12 cellular contexts compared by ENCODE assay signal in the genomic region with DNA sequence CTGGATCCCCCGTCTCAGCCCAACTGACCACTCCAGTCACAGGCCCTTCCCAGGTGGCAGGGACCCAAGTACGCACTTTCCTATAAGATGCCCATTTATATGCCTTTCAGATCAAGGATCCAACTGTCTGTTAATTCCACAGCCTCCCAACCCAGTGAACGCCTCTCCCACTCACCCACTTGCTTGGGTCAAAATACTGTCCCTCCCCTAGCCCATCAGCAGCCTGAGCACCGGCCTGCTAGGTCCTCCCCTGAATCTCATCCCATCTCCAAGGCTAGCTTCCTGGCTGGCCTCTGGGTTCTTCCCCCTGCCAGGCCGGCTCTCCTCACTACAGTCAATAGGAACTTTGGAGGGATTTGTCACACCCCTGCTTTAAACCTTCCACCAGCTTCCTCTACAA. TPM values are rescaled to one million over a fixed set of nuclear protein-coding genes. Genes with fewer than 3 reads are reported as not detected.
A peak's percentile ranks its signal among the peaks of the same experiment; 100 is the strongest.
DNase-seq lines count a peak whose midpoint lies in the region; ATAC-seq and TF ChIP-seq lines count a peak whose summit lies in the region.
"Had no signal": no experiment of that assay in that cellular context is flagged by ENCODE, and none has a peak within 500 bp of the region (broad histone marks: within the 10 kb centered on the region; RNA-seq: fewer than 3 reads in every experiment).

No MANE protein-coding gene starts in this region.

- ATAC-seq in activated B cell treated with CpG ODN at 0.5 μM for 24 hours (ENCODE audit: low read depth) (no peak), HG03095 (IDR thresholded peaks at IDR 0.05; ENCODE audit: unreplicated experiment) (no peak)
- ATAC-seq: left lobe of liver had no signal

- no peak overlapping the region for H3K9ac ChIP-seq in iPS-15b (ENCODE audit: low read depth, low read length)

- no peaks in the 10 kb centered on the region for H3K27me3 Mint-ChIP-seq in activated B cell treated with CpG ODN at 0.5 μM for 24 hours

- DNase-seq in A673 (ENCODE audit: low spot score) (no peak), activated B cell treated with CpG ODN at 0.5 μM for 24 hours (no peak), NCI-H1436 (lab: John Stamatoyannopoulos, UW) (no peak), SIG-M5 (lab: John Stamatoyannopoulos, UW) (no peak), cerebellar nuclear complex (lab: John Stamatoyannopoulos, UW) (no peak)
- DNase-seq: colonic mucosa, uterus had no signal

- peaks cover 52% of the 10 kb centered on the region for H3K36me3 Mint-ChIP-seq in activated B cell treated with CpG ODN at 0.5 μM for 24 hours (ENCODE audit: low read depth)

- intact Hi-C loops in A673 (cut with micrococcal nuclease; ENCODE audit: unreplicated experiment) = loop anchor here (5.0 kb wide), 1 partner anchor 197 kb away; the partner anchor contains the start of gene ZNF524
- intact Hi-C loops in activated B cell treated with CpG ODN at 0.5 μM for 24 hours (cut with micrococcal nuclease) = loop anchor here (5.0 kb wide), 2 partner anchors 202 to 1288 kb away; partner anchors contain the start of genes PRPF31, TFPT and ZNF865

- H3K4me3 ChIP-seq in A673 (ENCODE audit: low read depth, low read length, poor library complexity, severe bottlenecking) = peak overlapping the region; percentile 98
- peak overlapping the region; percentile 73 for H3K4me3 ChIP-seq in iPS-15b (ENCODE audit: low read depth, low read length)
- H3K4me3 ChIP-seq: colonic mucosa, uterus had no signal

- H3K27ac ChIP-seq in A673 (ENCODE audit: low read depth, low read length, poor library complexity, severe bottlenecking) = no peak overlapping the region
- H3K27ac ChIP-seq: colonic mucosa, uterus had no signal

- CTCF ChIA-PET in A673 (lab: Charles Lee) (no interaction called here), activated B cell treated with CpG ODN at 0.5 μM for 24 hours (lab: Charles Lee) (no interaction called here)

- peaks cover 24% of the 10 kb centered on the region for H3K4me1 Mint-ChIP-seq in activated B cell treated with CpG ODN at 0.5 μM for 24 hours

- TF ChIP-seq CTCF in A673 (conservative IDR thresholded peaks at IDR 0.05; ENCODE audit: low read depth, low read length) (no peak), activated B cell treated with CpG ODN at 0.5 μM for 24 hours (IDR thresholded peaks at IDR 0.05) (no peak)

- no peaks in the 10 kb centered on the region for H3K27me3 ChIP-seq in A673 (replicated peaks; ENCODE audit: insufficient read depth, low read depth, low read length, poor library complexity)
- no peaks in the 10 kb centered on the region for H3K27me3 ChIP-seq in iPS-15b (ENCODE audit: control insufficient read depth, insufficient read depth, low read length)
- H3K27me3 ChIP-seq: colonic mucosa, uterus had no signal

- H3K27ac Mint-ChIP-seq in activated B cell treated with CpG ODN at 0.5 μM for 24 hours = no peak overlapping the region

- POLR2A ChIA-PET in A673 (lab: Charles Lee; ENCODE audit: low non-redundant PET) (interaction anchor here (1.0 kb wide), 1 partner anchor 114 kb away, joined by 3 read pairs; no protein-coding TSS in a partner anchor), activated B cell treated with CpG ODN at 0.5 μM for 24 hours (lab: Charles Lee) (interaction anchor here (0.6 to 11.4 kb wide), 4 partner anchors 18 to 288 kb away, joined by 4 to 215 read pairs (median 10); partner anchors contain the start of genes PPP1R12C, RPL28 and TMEM238)

- TF ChIP-seq POLR2A in GM19099 (IDR thresholded peaks at IDR 0.05; ENCODE audit: extremely low read depth, insufficient read length, low read depth) = peak; percentile 17

- H3K9me3 ChIP-seq in A673 (ENCODE audit: low read depth, low read length, poor library complexity, severe bottlenecking) = no peaks in the 10 kb centered on the region
- H3K9me3 ChIP-seq in iPS-15b (ENCODE audit: control insufficient read depth, insufficient read depth, low read length) = no peaks in the 10 kb centered on the region
- H3K9me3 ChIP-seq: colonic mucosa, uterus had no signal

- H3K9me3 Mint-ChIP-seq in activated B cell treated with CpG ODN at 0.5 μM for 24 hours = peaks cover 5% of the 10 kb centered on the region

- H3K36me3 ChIP-seq in A673 (ENCODE audit: insufficient read depth, low read length, poor library complexity, severe bottlenecking) (peaks cover 59% of the 10 kb centered on the region), iPS-15b (ENCODE audit: control insufficient read depth, insufficient read depth, low read length) (peaks cover 49% of the 10 kb centered on the region)
- H3K36me3 ChIP-seq: uterus had no signal

- H3K4me3 Mint-ChIP-seq in activated B cell treated with CpG ODN at 0.5 μM for 24 hours = peak overlapping the region; percentile 91

- H3K4me1 ChIP-seq in A673 (ENCODE audit: insufficient read depth, low read length, poor library complexity, severe bottlenecking) (peaks cover 25% of the 10 kb centered on the region), iPS-15b (ENCODE audit: control insufficient read depth, insufficient read depth, low read length) (peaks cover 5% of the 10 kb centered on the region)

- BruUV-seq in A673 (replicated peaks; lab: Mats Ljungman, UMichigan) = no TSS peak

RNA-seq across cellular contexts. Expression of gene UBE2S, which starts 1.9 kb away (rescaled TPM):
- total RNA-seq in A673 (2021) (509 and 587 TPM in 2 replicates), activated B cell treated with CpG ODN at 0.5 μM for 24 hours (29.6 and 34.6 TPM in 2 replicates)

RNA-seq across cellular contexts. Expression of gene RPL28, which starts 19.9 kb away (rescaled TPM):
- total RNA-seq in A673 (2021) (1,355 and 1,380 TPM in 2 replicates), activated B cell treated with CpG ODN at 0.5 μM for 24 hours (3,790 and 4,042 TPM in 2 replicates)

RNA-seq across cellular contexts. Expression of gene TMEM238, which starts 21.5 kb away (rescaled TPM):
- total RNA-seq in A673 (2021) = 0.42 and 0.69 TPM in 2 replicates
- 3.8 and 4.9 TPM in 2 replicates for total RNA-seq in activated B cell treated with CpG ODN at 0.5 μM for 24 hours

RNA-seq across cellular contexts. Expression of gene TMEM190, which starts 29.0 kb away (rescaled TPM):
- not detected in 2 replicates for total RNA-seq in A673 (2021)
- total RNA-seq in activated B cell treated with CpG ODN at 0.5 μM for 24 hours = not detected in 2 replicates
- total RNA-seq: colonic mucosa, Daoy, left lobe of liver had no signal

RNA-seq across cellular contexts. Expression of gene IL11, which starts 35.4 kb away (rescaled TPM):
- total RNA-seq in A673 (2021) (0.42 and 0.47 TPM in 2 replicates), activated B cell treated with CpG ODN at 0.5 μM for 24 hours (not detected in 2 replicates)
- total RNA-seq: left lobe of liver had no signal

Comparison
In these comparisons a context has a peak if more than half of its experiments do, and no peak if none do; other contexts are left out.
1. RNA of gene UBE2S, which starts 1.9 kb away (total RNA-seq): 509 to 587 TPM in A673; 29.6 to 34.6 TPM in activated B cell treated with CpG ODN at 0.5 μM for 24 hours; every median in the first group is over 10 times any median in the second.